Comparison of ENCODE assay signal across 29 cellular contexts in genomic region chr17:16461606-16461866, GRCh38.
"Had no signal": no experiment of that assay in that cellular context is flagged by ENCODE, and none has a peak within 500 bp of the region (broad histone marks: within the 10 kb centered on the region; RNA-seq: fewer than 3 reads in every experiment).

No MANE protein-coding gene starts in this region.

- ATAC-seq: stimulated activated effector memory CD8-positive, alpha-beta T cell treated with anti-CD3 and anti-CD28 coated beads, Interleukin-12 subunit alpha, Interleukin-12 subunit beta, amount 100 ng/mL, for 72 hours; stimulated activated memory B cell treated with anti-CD40 and anti-IgM and Interleukin-4, amounts not matched to agents 10 μg/mL and 1 μg/mL and 100 μg/mL, for 72 hours; stimulated activated naive B cell treated with anti-CD40 and anti-IgM and Interleukin-4, amounts not matched to agents 10 μg/mL and 1 μg/mL and 100 μg/mL, for 72 hours; stimulated activated naive CD8-positive, alpha-beta T cell treated with anti-CD3 and anti-CD28 coated beads, Interleukin-15, amount 100 ng/mL, for 72 hours; stimulated activated naive CD8-positive, alpha-beta T cell treated with anti-CD3 and anti-CD28 coated beads, Interleukin-15, Interleukin-2, amounts not matched to agents 100 U/mL and 50 U/mL, for 24 hours; upper lobe of right lung had no signal

- H3K4me1 Mint-ChIP-seq: stimulated activated memory B cell treated with anti-CD40 and anti-IgM and Interleukin-4, amounts not matched to agents 10 μg/mL and 1 μg/mL and 100 μg/mL, for 72 hours had no signal

- FAIRE-seq: urothelium cell line had no signal

- H3K36me3 ChIP-seq: thyroid gland, upper lobe of left lung, upper lobe of right lung, uterus, vagina had no signal

- H3K27me3 Mint-ChIP-seq: stimulated activated memory B cell treated with anti-CD40 and anti-IgM and Interleukin-4, amounts not matched to agents 10 μg/mL and 1 μg/mL and 100 μg/mL, for 72 hours; stimulated activated naive B cell treated with anti-CD40 and anti-IgM and Interleukin-4, amounts not matched to agents 10 μg/mL and 1 μg/mL and 100 μg/mL, for 72 hours; stimulated activated naive CD8-positive, alpha-beta T cell treated with anti-CD3 and anti-CD28 coated beads, Interleukin-15, amount 100 ng/mL, for 72 hours; stimulated activated naive CD8-positive, alpha-beta T cell treated with anti-CD3 and anti-CD28 coated beads, Interleukin-15, Interleukin-2, amounts not matched to agents 100 ng/mL and 50 ng/mL, for 24 hours; type B pancreatic cell had no signal

- H3K27ac ChIP-seq: stomach, suprapubic skin, testis, thoracic aorta, thyroid gland, tibial artery, tibial nerve, transverse colon, upper lobe of left lung, upper lobe of right lung, uterus, vagina had no signal

- H3K9me3 Mint-ChIP-seq: stimulated activated effector memory CD8-positive, alpha-beta T cell treated with anti-CD3 and anti-CD28 coated beads, Interleukin-12 subunit alpha, Interleukin-12 subunit beta, amount 100 ng/mL, for 72 hours; stimulated activated memory B cell treated with anti-CD40 and anti-IgM and Interleukin-4, amounts not matched to agents 10 μg/mL and 1 μg/mL and 100 μg/mL, for 72 hours; stimulated activated naive B cell treated with anti-CD40 and anti-IgM and Interleukin-4, amounts not matched to agents 10 μg/mL and 1 μg/mL and 100 μg/mL, for 72 hours; stimulated activated naive CD8-positive, alpha-beta T cell treated with anti-CD3 and anti-CD28 coated beads, Interleukin-15, amount 100 ng/mL, for 72 hours; stimulated activated naive CD8-positive, alpha-beta T cell treated with anti-CD3 and anti-CD28 coated beads, Interleukin-15, Interleukin-2, amounts not matched to agents 100 ng/mL and 50 ng/mL, for 24 hours; type B pancreatic cell had no signal

- H3K27ac Mint-ChIP-seq: stimulated activated memory B cell treated with anti-CD40 and anti-IgM and Interleukin-4, amounts not matched to agents 10 μg/mL and 1 μg/mL and 100 μg/mL, for 72 hours; stimulated activated naive B cell treated with anti-CD40 and anti-IgM and Interleukin-4, amounts not matched to agents 10 μg/mL and 1 μg/mL and 100 μg/mL, for 72 hours; stimulated activated naive CD8-positive, alpha-beta T cell treated with anti-CD3 and anti-CD28 coated beads, Interleukin-15, amount 100 ng/mL, for 72 hours; stimulated activated naive CD8-positive, alpha-beta T cell treated with anti-CD3 and anti-CD28 coated beads, Interleukin-15, Interleukin-2, amounts not matched to agents 100 ng/mL and 50 ng/mL, for 24 hours; type B pancreatic cell had no signal

- DNase-seq: stimulated activated CD4-positive, alpha-beta T cell treated with anti-CD3 and anti-CD28 coated beads, Interleukin-2, amount 100 ng/mL, for 48 hours; stimulated activated CD4-positive, alpha-beta T cell treated with anti-CD3 and anti-CD28 coated beads, Interleukin-4, amount 100 ng/mL, for 1 hour; stimulated activated CD4-positive, alpha-beta T cell treated with anti-CD3 and anti-CD28 coated beads, Interleukin-4, amount 100 ng/mL, for 24 hours; stimulated activated CD4-positive, alpha-beta T cell treated with anti-CD3 and anti-CD28 coated beads, Interleukin-4, amount 100 ng/mL, for 4 hours; stimulated activated CD8-positive, alpha-beta memory T cell treated with anti-CD3 and anti-CD28 coated beads, Interleukin-4, amount 100 ng/mL, for 48 hours; stimulated activated naive B cell treated with anti-CD40 and anti-IgM and Interleukin-4, amounts not matched to agents 10 μg/mL and 1 μg/mL and 100 μg/mL, for 72 hours; stimulated activated naive CD4-positive, alpha-beta T cell; stimulated activated naive CD4-positive, alpha-beta T cell treated with Interleukin-2 at 50 U/mL for 16 hours; stimulated activated naive CD8-positive, alpha-beta T cell treated with anti-CD3 and anti-CD28 coated beads, Interleukin-15, amount 100 ng/mL, for 72 hours; stimulated activated naive CD8-positive, alpha-beta T cell treated with anti-CD3 and anti-CD28 coated beads, Interleukin-15, Interleukin-2, amounts not matched to agents 100 U/mL and 50 U/mL, for 24 hours; stomach; substantia nigra; testis; thyroid gland; tibial artery; transverse colon; trophoblast cell; upper lobe of right lung; uterus had no signal

- H3K4me1 ChIP-seq: upper lobe of right lung, uterus had no signal

- H3K4me3 ChIP-seq: stomach, suprapubic skin, testis, thoracic aorta, thyroid gland, tibial artery, tibial nerve, transverse colon, upper lobe of left lung, upper lobe of right lung, uterus, vagina had no signal

- H3K4me3 Mint-ChIP-seq: stimulated activated effector memory CD8-positive, alpha-beta T cell treated with anti-CD3 and anti-CD28 coated beads, Interleukin-12 subunit alpha, Interleukin-12 subunit beta, amount 100 ng/mL, for 72 hours; stimulated activated memory B cell treated with anti-CD40 and anti-IgM and Interleukin-4, amounts not matched to agents 10 μg/mL and 1 μg/mL and 100 μg/mL, for 72 hours; stimulated activated naive B cell treated with anti-CD40 and anti-IgM and Interleukin-4, amounts not matched to agents 10 μg/mL and 1 μg/mL and 100 μg/mL, for 72 hours; stimulated activated naive CD8-positive, alpha-beta T cell treated with anti-CD3 and anti-CD28 coated beads, Interleukin-15, amount 100 ng/mL, for 72 hours; stimulated activated naive CD8-positive, alpha-beta T cell treated with anti-CD3 and anti-CD28 coated beads, Interleukin-15, Interleukin-2, amounts not matched to agents 100 ng/mL and 50 ng/mL, for 24 hours; type B pancreatic cell had no signal

- H3K27me3 ChIP-seq: stomach, suprapubic skin, testis, thyroid gland, tibial artery, tibial nerve, transverse colon, upper lobe of left lung, upper lobe of right lung, uterus, vagina had no signal

- H3K9me3 ChIP-seq: stomach, suprapubic skin, testis, thoracic aorta, thyroid gland, tibial artery, tibial nerve, transverse colon, upper lobe of left lung, upper lobe of right lung, uterus, vagina had no signal
